Comparison of ENCODE assay signal across 9 cellular contexts in the genomic region with DNA sequence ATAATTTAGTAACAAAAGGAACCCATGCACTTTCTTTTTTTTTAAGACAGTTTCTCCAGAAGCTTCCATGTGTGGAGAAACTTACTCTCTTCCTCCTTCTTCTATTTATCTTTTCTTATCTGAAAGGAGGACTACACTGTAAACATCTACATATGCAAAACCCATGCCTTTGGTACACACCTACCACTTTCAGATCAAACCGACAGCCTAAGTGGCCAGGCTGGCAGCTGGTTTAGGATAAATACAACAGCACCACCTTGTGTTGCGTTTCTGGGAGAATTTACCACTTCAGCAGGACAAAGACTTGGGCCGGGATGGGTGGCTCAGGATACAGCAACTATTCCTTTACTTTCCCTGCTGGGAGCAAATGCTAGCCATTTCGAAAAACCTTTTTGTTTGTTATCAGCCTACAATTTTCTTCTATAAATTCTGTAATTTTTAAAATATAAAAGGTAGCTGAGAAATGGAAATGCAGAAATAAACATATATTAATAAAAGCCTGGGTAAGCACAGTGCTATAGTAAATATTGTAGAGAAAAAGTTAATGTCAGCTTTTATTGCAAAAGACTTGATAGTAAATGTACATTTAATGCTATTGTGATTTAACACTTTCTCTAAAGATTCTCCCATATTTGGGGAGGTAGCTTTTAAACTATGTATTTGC.
DNase-seq lines count a peak whose midpoint lies in the region; ATAC-seq lines count a peak whose summit lies in the region.
"Had no signal": no experiment of that assay in that cellular context is flagged by ENCODE, and none has a peak within 500 bp of the region (broad histone marks: within the 10 kb centered on the region; RNA-seq: fewer than 3 reads in every experiment).

No MANE protein-coding gene starts in this region.

- H3K36me3 Mint-ChIP-seq in activated CD4-positive, alpha-beta memory T cell treated with anti-CD3 and anti-CD28 coated beads, Interleukin-2, amount 10 ng/mL, durations not matched to agents 7 days and 5 days (ENCODE audit: low read depth), result no peaks in the 10 kb centered on the region

- peak; percentile 89 for DNase-seq in COR-L47 (lab: John Stamatoyannopoulos, UW)
- DNase-seq in NCI-H82 (lab: John Stamatoyannopoulos, UW), result peak; percentile 95
- DNase-seq in activated CD4-positive, alpha-beta memory T cell treated with anti-CD3 and anti-CD28 coated beads, Interleukin-2, amount 10 ng/mL, durations not matched to agents 7 days and 5 days, result peak; percentile 76
- DNase-seq in effector CD4-positive, alpha-beta T cell, result peak; percentile 50
- DNase-seq in lung microvascular endothelial cell (ENCODE audit: low read depth in 2 of 2), result peak; percentile 91 to 95
- DNase-seq in stimulated activated CD8-positive, alpha-beta memory T cell treated with anti-CD3 and anti-CD28 coated beads, Interleukin-15, amount 100 ng/mL, for 1 hour (ENCODE audit: low read depth), result peak; percentile 14

- H3K4me1 Mint-ChIP-seq in activated CD4-positive, alpha-beta memory T cell treated with anti-CD3 and anti-CD28 coated beads, Interleukin-2, amount 10 ng/mL, durations not matched to agents 7 days and 5 days, result peaks cover 32% of the 10 kb centered on the region

- H3K9me3 Mint-ChIP-seq in activated CD4-positive, alpha-beta memory T cell treated with anti-CD3 and anti-CD28 coated beads, Interleukin-2, amount 10 ng/mL, durations not matched to agents 7 days and 5 days, result no peaks in the 10 kb centered on the region
- H3K9me3 Mint-ChIP-seq: dendritic cell treated with granulocyte-macrophage colony-stimulating factor and Interleukin-4, amounts not matched to agents 40 ng/mL and 50 ng/mL, for 4 days had no signal

- H3K27me3 Mint-ChIP-seq in activated CD4-positive, alpha-beta memory T cell treated with anti-CD3 and anti-CD28 coated beads, Interleukin-2, amount 10 ng/mL, durations not matched to agents 7 days and 5 days, result no peaks in the 10 kb centered on the region
- H3K27me3 Mint-ChIP-seq: dendritic cell treated with granulocyte-macrophage colony-stimulating factor and Interleukin-4, amounts not matched to agents 40 ng/mL and 50 ng/mL, for 4 days had no signal

- POLR2A ChIA-PET in activated CD4-positive, alpha-beta memory T cell treated with anti-CD3 and anti-CD28 coated beads, Interleukin-2, amount 10 ng/mL, durations not matched to agents 7 days and 5 days (lab: Charles Lee), result interaction anchor here (1.2 to 3.9 kb wide), 4 partner anchors 45 to 1138 kb away, joined by 4 to 31 read pairs (median 8); partner anchors contain the start of gene PDS5B

- peak; percentile 55 for ATAC-seq in GM19467 (IDR thresholded peaks at IDR 0.05; ENCODE audit: unreplicated experiment)
- ATAC-seq in HG03565 (IDR thresholded peaks at IDR 0.05; ENCODE audit: unreplicated experiment), result peak; percentile 68

- CTCF ChIA-PET in activated CD4-positive, alpha-beta memory T cell treated with anti-CD3 and anti-CD28 coated beads, Interleukin-2, amount 10 ng/mL, durations not matched to agents 7 days and 5 days (lab: Charles Lee), result interaction anchor here (0.6 to 4.0 kb wide), 20 partner anchors 9 to 1979 kb away, joined by 3 to 43 read pairs (median 3); no protein-coding TSS in a partner anchor

- peak overlapping the region; percentile 17 for H3K27ac Mint-ChIP-seq in activated CD4-positive, alpha-beta memory T cell treated with anti-CD3 and anti-CD28 coated beads, Interleukin-2, amount 10 ng/mL, durations not matched to agents 7 days and 5 days
- H3K27ac Mint-ChIP-seq: dendritic cell treated with granulocyte-macrophage colony-stimulating factor and Interleukin-4, amounts not matched to agents 40 ng/mL and 50 ng/mL, for 4 days had no signal

- no peak overlapping the region for H3K4me3 Mint-ChIP-seq in activated CD4-positive, alpha-beta memory T cell treated with anti-CD3 and anti-CD28 coated beads, Interleukin-2, amount 10 ng/mL, durations not matched to agents 7 days and 5 days
- H3K4me3 Mint-ChIP-seq: dendritic cell treated with granulocyte-macrophage colony-stimulating factor and Interleukin-4, amounts not matched to agents 40 ng/mL and 50 ng/mL, for 4 days had no signal

Comparison
In these comparisons a context has a peak if more than half of its experiments do, and no peak if none do; other contexts are left out.
1. Peak in every context shown above with its lines: DNase-seq and ATAC-seq.
2. DNase-seq: peak in every context shown above with its lines; median percentile 95 in NCI-H82; 93 in lung microvascular endothelial cell; 89 in COR-L47; 76 in activated CD4-positive, alpha-beta memory T cell treated with anti-CD3 and anti-CD28 coated beads, Interleukin-2, amount 10 ng/mL, durations not matched to agents 7 days and 5 days; 50 in effector CD4-positive, alpha-beta T cell; 14 in stimulated activated CD8-positive, alpha-beta memory T cell treated with anti-CD3 and anti-CD28 coated beads, Interleukin-15, amount 100 ng/mL, for 1 hour.